24 cellular contexts compared by ENCODE assay signal in the genomic region with DNA sequence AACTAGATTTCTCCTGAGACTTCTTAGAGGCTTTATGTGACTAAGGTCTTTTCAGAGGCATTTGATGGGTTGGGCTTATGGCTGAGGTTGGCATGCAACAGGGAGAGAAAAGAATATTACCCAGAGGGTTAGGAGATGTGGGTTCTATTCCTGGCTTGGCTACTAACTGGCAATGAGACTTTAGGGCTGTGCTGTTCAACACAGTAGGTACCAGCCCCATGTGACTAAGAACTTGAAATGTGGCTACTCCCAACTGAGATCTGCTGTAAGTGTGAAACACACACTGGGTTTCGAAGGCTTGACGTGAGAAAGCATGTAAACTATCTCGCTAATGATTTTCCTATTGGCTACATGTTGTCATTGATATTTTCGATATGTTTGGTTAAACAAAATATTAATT.
"Had no signal": no experiment of that assay in that cellular context is flagged by ENCODE, and none has a peak within 500 bp of the region (broad histone marks: within the 10 kb centered on the region; RNA-seq: fewer than 3 reads in every experiment).

No MANE protein-coding gene starts in this region.

- H3K4me1 Mint-ChIP-seq: activated naive CD8-positive, alpha-beta T cell treated with anti-CD3 and anti-CD28 coated beads, Interleukin-2, amount 10 ng/mL, durations not matched to agents 7 days and 5 days; T-helper 17 cell had no signal

- H3K9me3 ChIP-seq: MG63 had no signal

- ATAC-seq: activated CD8-positive, alpha-beta T cell treated with anti-CD3 and anti-CD28 coated beads, Interleukin-2, amount 10 ng/mL, durations not matched to agents 7 days and 5 days; PC-3; T-helper 17 cell had no signal

- H3K27ac Mint-ChIP-seq: activated CD8-positive, alpha-beta T cell treated with anti-CD3 and anti-CD28 coated beads, Interleukin-2, amount 10 ng/mL, durations not matched to agents 7 days and 5 days; activated naive CD8-positive, alpha-beta T cell treated with anti-CD3 and anti-CD28 coated beads, Interleukin-2, amount 10 ng/mL, durations not matched to agents 7 days and 5 days; T-helper 17 cell had no signal

- H3K4me3 Mint-ChIP-seq: activated CD8-positive, alpha-beta T cell treated with anti-CD3 and anti-CD28 coated beads, Interleukin-2, amount 10 ng/mL, durations not matched to agents 7 days and 5 days; activated naive CD8-positive, alpha-beta T cell treated with anti-CD3 and anti-CD28 coated beads, Interleukin-2, amount 10 ng/mL, durations not matched to agents 7 days and 5 days; T-helper 17 cell had no signal

- H3K36me3 Mint-ChIP-seq: activated naive CD8-positive, alpha-beta T cell treated with anti-CD3 and anti-CD28 coated beads, Interleukin-2, amount 10 ng/mL, durations not matched to agents 7 days and 5 days had no signal

- H3K27ac ChIP-seq: WERI-Rb-1 had no signal

- H3K9me3 Mint-ChIP-seq: activated naive CD8-positive, alpha-beta T cell treated with anti-CD3 and anti-CD28 coated beads, Interleukin-2, amount 10 ng/mL, durations not matched to agents 7 days and 5 days had no signal

- DNase-seq: activated CD4-positive, alpha-beta T cell treated with anti-CD3 and anti-CD28 coated beads for 48 hours; activated CD4-positive, alpha-beta T cell treated with anti-CD3 and anti-CD28 coated beads, Interleukin-2, amount 50 U/mL, for 4 hours; activated CD8-positive, alpha-beta memory T cell treated with anti-CD3 and anti-CD28 coated beads, Interleukin-2, amount 50 U/mL, for 48 hours; activated CD8-positive, alpha-beta T cell treated with anti-CD3 and anti-CD28 coated beads, Interleukin-2, amount 10 ng/mL, durations not matched to agents 7 days and 5 days; activated naive CD4-positive, alpha-beta T cell treated with anti-CD3 and anti-CD28 coated beads, Interleukin-2, amount 50 U/mL, for 16 hours; activated naive CD8-positive, alpha-beta T cell treated with anti-CD3 and anti-CD28 coated beads, Interleukin-2, amount 10 ng/mL, durations not matched to agents 7 days and 5 days; activated T-cell treated with anti-CD3 and anti-CD28 coated beads, Interleukin-2, amount 50 U/mL, for 1 hour; aorta; central memory CD4-positive, alpha-beta T cell; MG63; NCI-H1048; NCI-H146; NCI-H187 treated with DMSO at 0.1 percent for 48 hours; NCI-H2081 treated with DMSO at 0.1 percent for 48 hours; NCI-H446; NCI-H524; PC-3; SIG-M5; T-helper 17 cell; T-helper 9 cell; WERI-Rb-1 had no signal

- H3K36me3 ChIP-seq: MG63, WERI-Rb-1 had no signal

- FAIRE-seq: bronchial epithelial cell, RCC 7860, TTC549 had no signal

- H3K4me3 ChIP-seq: MG63 had no signal

- H3K27me3 ChIP-seq: MG63 had no signal
